ENCODE assay signal across 28 cellular contexts in genomic region chr12:53604581-53604980, GRCh38.
"Had no signal": no experiment of that assay in that cellular context is flagged by ENCODE, and none has a peak within 500 bp of the region (broad histone marks: within the 10 kb centered on the region; RNA-seq: fewer than 3 reads in every experiment).

No MANE protein-coding gene starts in this region.

- H3K27me3 ChIP-seq: breast epithelium, uterus had no signal

- H3K36me3 Mint-ChIP-seq: natural killer cell, WTC11 had no signal

- DNase-seq: activated CD4-positive, alpha-beta memory T cell treated with anti-CD3 and anti-CD28 coated beads, Interleukin-2, amount 10 ng/mL, durations not matched to agents 7 days and 5 days; activated CD4-positive, alpha-beta T cell treated with anti-CD3 and anti-CD28 coated beads for 1 hour; activated CD4-positive, alpha-beta T cell treated with anti-CD3 and anti-CD28 coated beads, Interleukin-2, amount 10 ng/mL, durations not matched to agents 7 days and 5 days; activated naive CD8-positive, alpha-beta T cell treated with anti-CD3 and anti-CD28 coated beads, Interleukin-2, amount 50 U/mL, for 24 hours; activated T-cell treated with anti-CD3 and anti-CD28 coated beads, Interleukin-2, amount 50 U/mL, for 4 hours; central memory CD4-positive, alpha-beta T cell; effector CD8-positive, alpha-beta T cell; left ventricle myocardium inferior; mesendoderm; natural killer cell; stimulated activated CD4-positive, alpha-beta T cell treated with anti-CD3 and anti-CD28 coated beads, Interleukin-12 subunit alpha, Interleukin-12 subunit beta, amount 100 ng/mL, for 4 hours; stimulated activated CD4-positive, alpha-beta T cell treated with anti-CD3 and anti-CD28 coated beads, Interleukin-4, amount 100 ng/mL, for 1 hour; stimulated activated naive CD8-positive, alpha-beta T cell treated with anti-CD3 and anti-CD28 coated beads, Interleukin-15, Interleukin-2, amounts not matched to agents 100 U/mL and 50 U/mL, for 24 hours; T-helper 2 cell; uterus had no signal

- H3K27me3 Mint-ChIP-seq: activated CD4-positive, alpha-beta memory T cell treated with anti-CD3 and anti-CD28 coated beads, Interleukin-2, amount 10 ng/mL, durations not matched to agents 7 days and 5 days; activated CD4-positive, alpha-beta T cell treated with anti-CD3 and anti-CD28 coated beads, Interleukin-2, amount 10 ng/mL, durations not matched to agents 7 days and 5 days; activated naive CD4-positive, alpha-beta T cell treated with anti-CD3 and anti-CD28 coated beads, Interleukin-2, amount 50 U/mL, for 24 hours; activated naive CD8-positive, alpha-beta T cell treated with anti-CD3 and anti-CD28 coated beads, Interleukin-2, amount 50 U/mL, for 24 hours; dendritic cell treated with granulocyte-macrophage colony-stimulating factor and Interleukin-4, amounts not matched to agents 40 ng/mL and 50 ng/mL, for 4 days; progenitor cell of endocrine pancreas; type B pancreatic cell had no signal

- H3K27ac ChIP-seq: breast epithelium, uterus had no signal

- FAIRE-seq: endometrium, frontal cortex, islet of Langerhans had no signal

- H3K36me3 ChIP-seq: breast epithelium, uterus had no signal

- H3K9me3 Mint-ChIP-seq: activated CD4-positive, alpha-beta memory T cell treated with anti-CD3 and anti-CD28 coated beads, Interleukin-2, amount 10 ng/mL, durations not matched to agents 7 days and 5 days; activated CD4-positive, alpha-beta T cell treated with anti-CD3 and anti-CD28 coated beads, Interleukin-2, amount 10 ng/mL, durations not matched to agents 7 days and 5 days; activated naive CD4-positive, alpha-beta T cell treated with anti-CD3 and anti-CD28 coated beads, Interleukin-2, amount 50 U/mL, for 24 hours; activated naive CD8-positive, alpha-beta T cell treated with anti-CD3 and anti-CD28 coated beads, Interleukin-2, amount 50 U/mL, for 24 hours; activated T-cell treated with anti-CD3 and anti-CD28 coated beads, Interleukin-2, amount 50 U/mL, for 4 hours; activated T-helper 2 cell treated with anti-CD3 and anti-CD28 coated beads, Interferon-gamma antibody, Interleukin-2, Interleukin-4, amounts not matched to agents 10 μg/mL and 5 μg/mL and 100 μg/mL, durations not matched to agents 14 hours and 24 hours and 36 hours; dendritic cell treated with granulocyte-macrophage colony-stimulating factor and Interleukin-4, amounts not matched to agents 40 ng/mL and 50 ng/mL, for 4 days; natural killer cell; type B pancreatic cell; WTC11 had no signal

- ATAC-seq: activated naive CD8-positive, alpha-beta T cell treated with anti-CD3 and anti-CD28 coated beads, Interleukin-2, amount 50 U/mL, for 24 hours; activated T-cell treated with anti-CD3 and anti-CD28 coated beads, Interleukin-2, amount 50 U/mL, for 4 hours; natural killer cell; sciatic nerve; stimulated activated naive CD8-positive, alpha-beta T cell treated with anti-CD3 and anti-CD28 coated beads, Interleukin-15, Interleukin-2, amounts not matched to agents 100 U/mL and 50 U/mL, for 24 hours; WTC11 had no signal

- H3K4me1 ChIP-seq: breast epithelium, uterus had no signal

- H3K9me3 ChIP-seq: breast epithelium, left ventricle myocardium inferior, uterus had no signal

- H3K27ac Mint-ChIP-seq: activated CD4-positive, alpha-beta memory T cell treated with anti-CD3 and anti-CD28 coated beads, Interleukin-2, amount 10 ng/mL, durations not matched to agents 7 days and 5 days; activated CD4-positive, alpha-beta T cell treated with anti-CD3 and anti-CD28 coated beads, Interleukin-2, amount 10 ng/mL, durations not matched to agents 7 days and 5 days; activated naive CD4-positive, alpha-beta T cell treated with anti-CD3 and anti-CD28 coated beads, Interleukin-2, amount 50 U/mL, for 24 hours; activated naive CD8-positive, alpha-beta T cell treated with anti-CD3 and anti-CD28 coated beads, Interleukin-2, amount 50 U/mL, for 24 hours; activated T-helper 2 cell treated with anti-CD3 and anti-CD28 coated beads, Interferon-gamma antibody, Interleukin-2, Interleukin-4, amounts not matched to agents 10 μg/mL and 5 μg/mL and 100 μg/mL, durations not matched to agents 14 hours and 24 hours and 36 hours; progenitor cell of endocrine pancreas; type B pancreatic cell had no signal

- H3K4me3 Mint-ChIP-seq: activated CD4-positive, alpha-beta memory T cell treated with anti-CD3 and anti-CD28 coated beads, Interleukin-2, amount 10 ng/mL, durations not matched to agents 7 days and 5 days; activated CD4-positive, alpha-beta T cell treated with anti-CD3 and anti-CD28 coated beads, Interleukin-2, amount 10 ng/mL, durations not matched to agents 7 days and 5 days; activated naive CD4-positive, alpha-beta T cell treated with anti-CD3 and anti-CD28 coated beads, Interleukin-2, amount 50 U/mL, for 24 hours; activated naive CD8-positive, alpha-beta T cell treated with anti-CD3 and anti-CD28 coated beads, Interleukin-2, amount 50 U/mL, for 24 hours; activated T-cell treated with anti-CD3 and anti-CD28 coated beads, Interleukin-2, amount 50 U/mL, for 4 hours; dendritic cell treated with granulocyte-macrophage colony-stimulating factor and Interleukin-4, amounts not matched to agents 40 ng/mL and 50 ng/mL, for 4 days; natural killer cell; type B pancreatic cell; WTC11 had no signal

- H3K4me3 ChIP-seq: breast epithelium, left ventricle myocardium inferior, lung, skin epidermis, uterus had no signal
